In the genomic region with DNA sequence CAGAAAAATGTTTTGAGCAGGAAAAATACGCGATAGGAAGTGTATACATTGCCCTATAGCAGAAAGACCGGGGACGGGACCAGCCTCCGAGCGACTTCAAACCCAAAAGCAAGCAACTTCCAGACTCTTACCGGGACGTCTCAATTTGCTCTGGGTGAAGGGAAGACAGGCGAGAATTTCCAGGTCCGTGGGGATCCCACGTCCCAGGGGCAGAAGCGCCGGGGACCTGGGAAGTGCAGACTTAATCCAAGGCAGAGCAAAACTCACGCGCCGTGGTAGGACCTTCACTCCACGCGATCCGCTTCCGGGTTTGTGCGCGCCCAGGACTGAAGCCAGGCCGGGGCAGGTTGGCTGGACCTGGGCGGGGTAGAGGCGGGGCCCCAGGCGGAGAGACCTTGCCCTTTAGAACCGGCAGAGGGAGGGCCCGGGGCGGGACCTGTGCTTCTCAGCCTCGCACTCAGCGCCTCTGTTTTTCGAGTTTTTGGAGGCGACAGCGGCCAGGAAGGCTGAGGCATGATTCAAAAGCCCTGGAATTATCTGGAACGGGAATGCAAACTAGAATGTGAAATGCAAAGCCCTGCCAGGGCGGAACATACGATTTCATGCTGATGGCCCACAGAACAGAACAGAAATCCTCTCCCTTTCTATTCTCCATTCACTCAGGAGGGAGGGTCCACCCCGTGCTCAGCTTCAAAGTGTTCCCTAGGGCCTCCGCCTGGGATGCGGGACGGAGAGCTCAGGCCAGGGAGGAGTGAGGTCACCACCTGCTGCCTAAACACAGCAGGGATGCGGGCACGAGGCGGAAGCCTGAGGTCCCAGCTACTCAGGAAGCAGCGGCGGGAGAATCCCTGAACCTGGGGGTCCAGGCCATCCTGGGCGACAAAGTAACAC, we compare ENCODE assay signal across 8 cellular contexts. TPM values are rescaled to one million over a fixed set of nuclear protein-coding genes. Genes with fewer than 3 reads are reported as not detected.
A peak's percentile ranks its signal among the peaks of the same experiment; 100 is the strongest.
DNase-seq lines count a peak whose midpoint lies in the region; ATAC-seq and TF ChIP-seq lines count a peak whose summit lies in the region.
"Not testable (repeated sequence)": the region's sequence is repeated elsewhere in the genome, so short reads cannot be mapped to it uniquely, and the experiment has no call there.

A gene (minus strand): TSS at position 328 of the 891 bp plus-strand sequence. CDS start 7,903 bp downstream, outside the sequence.

- 0 to 1% (median 1%) methylated on average over 47 of the region's 47 CpGs for WGBS in psoas muscle, 3 donors
- WGBS in transverse colon (ENCODE audit: low coverage in 1 of 2), 2 donors, result 0 to 1% methylated on average over 6 to 40 of the region's 47 CpGs

- not testable (repeated sequence) for H3K36me3 ChIP-seq in psoas muscle (ENCODE audit: insufficient read depth in 1 of 2, low read depth in 1 of 2); transverse colon

- DNase-seq in GM12865 (ENCODE audit: low read depth), result peak; percentile 89
- DNase-seq in NCI-H146 treated with DMSO at 0.1 percent for 48 hours (lab: John Stamatoyannopoulos, UW; ENCODE audit: unreplicated experiment), result peak; percentile 79
- DNase-seq in UCSD-AML1 (lab: John Stamatoyannopoulos, UW; ENCODE audit: unreplicated experiment), result peak; percentile 75
- peak; percentile 83 for DNase-seq in astrocyte of the hippocampus (ENCODE audit: low read depth, low spot score)
- peak; percentile 47 for DNase-seq in hepatic stellate cell (ENCODE audit: low spot score)
- DNase-seq in psoas muscle, result peak; percentile 88 to 92
- DNase-seq in transverse colon, result peak; percentile 96

- in situ Hi-C loops in transverse colon (cut with MboI; ENCODE audit: low pct_ligation_motif_present in 1 of 4, low pct_unique_long_range_greater_than_20kb in 1 of 4, low sequenced_read_pairs in 3 of 4), result not testable (repeated sequence)

- H3K9me3 ChIP-seq in psoas muscle, transverse colon: not testable (repeated sequence)

- H3K27ac ChIP-seq in psoas muscle (peak within 1 kb of the TSS; percentile 19), transverse colon (peak within 1 kb of the TSS; percentile 82 to 89 (median 85))

- not testable (repeated sequence) for H3K27me3 ChIP-seq in psoas muscle (ENCODE audit: insufficient read depth in 3 of 3, low read length in 2 of 3); transverse colon

- intact Hi-C loops in psoas muscle (cut with DNase I); transverse colon (cut with DNase I; ENCODE audit: low total_unique reads): not testable (repeated sequence)

- not testable (repeated sequence) for TF ChIP-seq EP300 in transverse colon (IDR thresholded peaks at IDR 0.05; ENCODE audit: low read depth)

- TF ChIP-seq CTCF in GM12865 (IDR thresholded peaks at IDR 0.05; ENCODE audit: insufficient read depth, low read depth, low read length, missing control alignments) (peak; percentile 2), psoas muscle (IDR thresholded peaks at IDR 0.05) (peak; percentile 25), transverse colon (IDR thresholded peaks at IDR 0.05) (peak; percentile 24 to 54 (median 33))

- peak; percentile 96 for ATAC-seq in HG02759 (IDR thresholded peaks at IDR 0.05; ENCODE audit: unreplicated experiment)
- peak; percentile 76 to 99 (median 96) for ATAC-seq in psoas muscle

- H3K4me3 ChIP-seq in GM12865 (ENCODE audit: low read depth, low read length), result peak within 1 kb of the TSS; percentile 98
- peak within 1 kb of the TSS; percentile 69 for H3K4me3 ChIP-seq in psoas muscle
- H3K4me3 ChIP-seq in transverse colon, result peak within 1 kb of the TSS; percentile 21 to 72 (median 62)

- peak; percentile 83 for TF ChIP-seq POLR2A in transverse colon (IDR thresholded peaks at IDR 0.05)

- not testable (repeated sequence) for H3K4me1 ChIP-seq in psoas muscle
- H3K4me1 ChIP-seq in transverse colon, result peaks cover 3 to 16% (median 7%) of the 10 kb centered on the region in 4 donors

RNA-seq across cellular contexts. Expression of the gene that starts here (rescaled TPM):
- total RNA-seq in psoas muscle (1 to 10 TPM in 3 of 4 donors, under 1 TPM in 1; 0.71 to 2.4 (median 2.0) TPM), transverse colon (10 to 100 TPM in 3 of 4 donors, 1 to 10 TPM in 1; 5.2 to 95.4 (median 27.2) TPM)
- 1 to 10 TPM in 2 of 3 donors, under 1 TPM in 1; 0.82 to 3.0 (median 1.5) TPM for polyA plus RNA-seq in psoas muscle

Comparison
In these comparisons a context has a peak if more than half of its experiments do, and no peak if none do; other contexts are left out.
1. Peak in every context shown above with its lines: DNase-seq, ATAC-seq, H3K4me3 ChIP-seq and H3K27ac ChIP-seq.